Comparison of ENCODE assay signal across 8 cellular contexts in genomic region chr11:1382831-1383607, GRCh38. TPM values are rescaled to one million over a fixed set of nuclear protein-coding genes. Genes with fewer than 3 reads are reported as not detected.
DNase-seq lines count a peak whose midpoint lies in the region; ATAC-seq, FAIRE-seq and TF ChIP-seq lines count a peak whose summit lies in the region.

No MANE protein-coding gene starts in this region.

- peak overlapping the region in 2 of 3 experiments; percentile 49 to 58 for H3K4me3 ChIP-seq in keratinocyte (ENCODE audit: control insufficient read depth in 2 of 3, extremely low read depth in 1 of 3, insufficient read depth in 2 of 3, low read depth in 1 of 3, low read length in 3 of 3)

- no peaks in the 10 kb centered on the region for H4K20me1 ChIP-seq in keratinocyte (ENCODE audit: control insufficient read depth, extremely low read depth, insufficient read depth, low read length)

- peak overlapping the region; percentile 69 for H3K4me2 ChIP-seq in keratinocyte (ENCODE audit: control insufficient read depth, extremely low read depth, insufficient read depth, low read depth, low read length)

- H3K9me3 Mint-ChIP-seq in HFFc6 = no peaks in the 10 kb centered on the region

- H3K27ac ChIP-seq in caudate nucleus (ENCODE audit: low read depth, low read length) = peak overlapping the region; percentile 58
- H3K27ac ChIP-seq in keratinocyte (ENCODE audit: control insufficient read depth, insufficient read depth, low read length) = no peak overlapping the region

- H3K9me3 ChIP-seq in keratinocyte (ENCODE audit: control insufficient read depth, low read depth, low read length) = no peaks in the 10 kb centered on the region

- ATAC-seq in HG03469 (IDR thresholded peaks at IDR 0.05; ENCODE audit: unreplicated experiment) = no peak

- no peaks in the 10 kb centered on the region for H3K9me1 ChIP-seq in keratinocyte (ENCODE audit: control insufficient read depth, extremely low read depth, insufficient read depth, low read length)

- H3K36me3 Mint-ChIP-seq in HFFc6 (ENCODE audit: low read depth) = no peaks in the 10 kb centered on the region

- no peaks in the 10 kb centered on the region for H3K79me2 ChIP-seq in keratinocyte (ENCODE audit: control insufficient read depth, insufficient read depth, low read length)

- dilution Hi-C loops in keratinocyte (cut with MboI; ENCODE audit: extremely low pct_ligation_motif_present, low sequenced_read_pairs) = no loop called here

- peaks cover 9% of the 10 kb centered on the region for H3K27me3 ChIP-seq in keratinocyte (ENCODE audit: control insufficient read depth, extremely low read depth, insufficient read depth, low read length)

- peak overlapping the region; percentile 61 for H3K27ac Mint-ChIP-seq in HFFc6

- H3K4me1 Mint-ChIP-seq in HFFc6 (ENCODE audit: low read depth) = no peaks in the 10 kb centered on the region

- H3K36me3 ChIP-seq in keratinocyte (ENCODE audit: control insufficient read depth in 2 of 2, extremely low read depth in 1 of 2, insufficient read depth in 2 of 2, low read length in 2 of 2) = no peaks in the 10 kb centered on the region

- H3K4me1 ChIP-seq in keratinocyte (ENCODE audit: control insufficient read depth, extremely low read depth, insufficient read depth, low read length) = no peaks in the 10 kb centered on the region

- no peak for FAIRE-seq in keratinocyte (lab: Jason Lieb, UNC)

- peaks cover 11% of the 10 kb centered on the region for H3K27me3 Mint-ChIP-seq in HFFc6 (ENCODE audit: insufficient read depth)

- TF ChIP-seq CTCF in HFFc6 (IDR thresholded peaks at IDR 0.05) = 0 out of 2 replicates have a peak, but pooled peaks have one; percentile 14
- TF ChIP-seq CTCF in keratinocyte (optimal IDR thresholded peaks at IDR 0.05 in 1 of 3, IDR thresholded peaks at IDR 0.05 in 1 of 3, conservative IDR thresholded peaks at IDR 0.05 in 1 of 3; ENCODE audit: extremely low read depth in 1 of 3, insufficient read depth in 2 of 3, low read length in 3 of 3) = no peak

- peak overlapping the region; percentile 79 for H3K4me3 Mint-ChIP-seq in HFFc6

- DNase-seq in EH (ENCODE audit: low read depth) (peak; percentile 73), HFFc6 (peak; percentile 49), NCI-H2107 (lab: John Stamatoyannopoulos, UW) (peak; percentile 39), caudate nucleus (lab: John Stamatoyannopoulos, UW) (peak in 51 of 61 donors; percentile 13 to 91 (median 52)), keratinocyte (ENCODE audit: low read depth, low spot score) (no peak)
- peak; percentile 33 for DNase-seq in activated CD4-positive, CD25-positive, alpha-beta regulatory T cell treated with anti-CD3 and anti-CD28 coated beads, Interleukin-2, amount 50 U/mL, for 16 hours (ENCODE audit: low read depth, low spot score)
- DNase-seq in stimulated activated CD4-positive, alpha-beta T cell treated with anti-CD3 and anti-CD28 coated beads, Interleukin-12 subunit alpha, Interleukin-12 subunit beta, amount 100 ng/mL, for 4 hours = peak; percentile 78

- H2AFZ ChIP-seq in keratinocyte (ENCODE audit: control insufficient read depth, low read length) = peak overlapping the region; percentile 83

- peak overlapping the region; percentile 28 for H3K9ac ChIP-seq in keratinocyte (ENCODE audit: control insufficient read depth, extremely low read depth, insufficient read depth, low read length)

RNA-seq across cellular contexts. Expression of gene BRSK2, which starts 6.7 kb away (rescaled TPM):
- total RNA-seq in HFFc6 (2021; fragmentation: NEBNext Ultra II Directional; extraction: Animal tissue kit (Norgen Biotek cat#: 25700)) = under 1 TPM in 5 of 6 experiments, not detected in 1; 0.14 to 0.99 (median 0.47) TPM
- polyA plus RNA-seq in keratinocyte = 0.09 to 0.85 TPM (median 0.20 TPM) in 3 replicates
- not detected for polyA plus RNA-seq in keratinocyte (2011; ENCODE audit: low read depth)
- polyA plus RNA-seq in keratinocyte (2011; cell fraction: cytosol; rRNA removed) = 0.30 and 0.48 TPM in 2 replicates
- polyA plus RNA-seq in keratinocyte (2011; cell fraction: nucleus; rRNA removed) = 0.88 and 3.0 TPM in 2 replicates
- 0.24 and 0.37 TPM in 2 replicates for polyA plus RNA-seq in keratinocyte (2012; ENCODE audit: low replicate concordance)
- polyA minus RNA-seq in keratinocyte = 0.20 to 1.9 TPM (median 0.42 TPM) in 3 replicates
- polyA minus RNA-seq in keratinocyte (2011; cell fraction: cytosol; rRNA and poly(A)+ RNA removed) = not detected
- polyA minus RNA-seq in keratinocyte (2011; cell fraction: nucleus; rRNA and poly(A)+ RNA removed) = 0.21 and 0.39 TPM in 2 replicates
